Comparison of ENCODE assay signal across 21 cellular contexts in the genomic region with DNA sequence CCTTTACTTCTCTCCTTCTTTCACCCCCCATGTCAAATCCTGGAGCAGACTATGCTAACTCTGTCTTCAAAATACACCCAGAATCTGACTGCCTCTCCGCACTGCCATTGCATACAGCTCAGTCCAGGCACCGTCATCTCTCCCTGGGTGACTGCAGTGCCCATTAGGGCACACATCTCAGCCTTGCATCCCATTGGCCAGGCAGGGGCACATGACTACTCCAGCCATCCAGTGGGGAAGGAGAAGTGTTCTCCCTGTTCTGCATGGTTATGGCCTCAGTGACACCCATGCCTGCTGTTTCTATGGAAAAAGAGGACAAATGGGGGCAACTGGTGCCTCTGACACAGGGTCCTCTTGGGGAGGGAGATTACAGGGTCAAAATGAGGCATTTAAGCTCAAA.
DNase-seq lines count a peak whose midpoint lies in the region; ATAC-seq and TF ChIP-seq lines count a peak whose summit lies in the region.
"Had no signal": no experiment of that assay in that cellular context is flagged by ENCODE, and none has a peak within 500 bp of the region (broad histone marks: within the 10 kb centered on the region; RNA-seq: fewer than 3 reads in every experiment).

No MANE protein-coding gene starts in this region.

- ATAC-seq in activated CD4-positive, CD25-positive, alpha-beta regulatory T cell treated with anti-CD3 and anti-CD28 coated beads, Interleukin-2, amount 50 U/mL, for 24 hours = no peak
- ATAC-seq: A549, PC-3 had no signal

- H3K4me3 ChIP-seq in H7 (ENCODE audit: insufficient read depth, low read depth, low read length) = no peak overlapping the region
- H3K4me3 ChIP-seq in colonic mucosa = no peak overlapping the region
- H3K4me3 ChIP-seq: A549, GM23248 had no signal

- H3K9ac ChIP-seq in colonic mucosa (ENCODE audit: low read depth in 2 of 2, low read length in 2 of 2) = no peak overlapping the region
- H3K9ac ChIP-seq: GM23248 had no signal

- H3K27me3 ChIP-seq in H7 (ENCODE audit: control insufficient read depth, insufficient read depth, low read length) = no peaks in the 10 kb centered on the region
- H3K27me3 ChIP-seq in colonic mucosa = no peaks in the 10 kb centered on the region
- H3K27me3 ChIP-seq: BE2C had no signal

- no peaks in the 10 kb centered on the region for H3K9me3 ChIP-seq in colonic mucosa
- H3K9me3 ChIP-seq: A549, BE2C, Caco-2 had no signal

- DNase-seq in AG20443 (ENCODE audit: low spot score) (peak; percentile 7), H7 (peak; percentile 3), colonic mucosa (peak; percentile 5), mesenteric fat pad (ENCODE audit: low spot score) (peak; percentile 49), COLO668 (lab: John Stamatoyannopoulos, UW; ENCODE audit: unreplicated experiment) (no peak)
- DNase-seq in activated CD4-positive, alpha-beta T cell treated with anti-CD3 and anti-CD28 coated beads, Interleukin-2, amount 50 U/mL, for 48 hours = no peak
- no peak for DNase-seq in stimulated activated CD4-positive, alpha-beta T cell treated with anti-CD3 and anti-CD28 coated beads, Interleukin-12 subunit alpha, Interleukin-12 subunit beta, amount 100 ng/mL, for 4 hours
- DNase-seq: BE2C; Caco-2; CD4-positive, alpha-beta T cell; GM23248; HCEC 1CT; NCI-H1105; NCI-H146; NCI-H2029 treated with DMSO at 0.1 percent for 48 hours; NCI-H526; PC-3; RPMI8226; SHP77 had no signal

- H3K36me3 ChIP-seq in H7 (replicated peaks; ENCODE audit: control insufficient read depth, insufficient read depth, low read length) (no peaks in the 10 kb centered on the region), colonic mucosa (no peaks in the 10 kb centered on the region)
- H3K36me3 ChIP-seq: BE2C had no signal

- intact Hi-C loops in colonic mucosa (cut with DNase I) = no loop called here

- H3K27ac ChIP-seq in colonic mucosa = no peak overlapping the region
- H3K27ac ChIP-seq: A549, GM23248 had no signal

- no peaks in the 10 kb centered on the region for H3K4me1 ChIP-seq in colonic mucosa
- H3K4me1 ChIP-seq: A549, BE2C, Caco-2 had no signal

- no peak for TF ChIP-seq CTCF in colonic mucosa (IDR thresholded peaks at IDR 0.05)

Comparison
In these comparisons a context has a peak if more than half of its experiments do, and no peak if none do; other contexts are left out.
1. DNase-seq: peak in AG20443 (single experiment), H7 (single experiment), colonic mucosa (single experiment) and mesenteric fat pad (single experiment); none in COLO668 (single experiment), activated CD4-positive, alpha-beta T cell treated with anti-CD3 and anti-CD28 coated beads, Interleukin-2, amount 50 U/mL, for 48 hours (0 of 2) and stimulated activated CD4-positive, alpha-beta T cell treated with anti-CD3 and anti-CD28 coated beads, Interleukin-12 subunit alpha, Interleukin-12 subunit beta, amount 100 ng/mL, for 4 hours (single experiment).